Comparison of ENCODE assay signal across 1 cellular context in the genomic region with DNA sequence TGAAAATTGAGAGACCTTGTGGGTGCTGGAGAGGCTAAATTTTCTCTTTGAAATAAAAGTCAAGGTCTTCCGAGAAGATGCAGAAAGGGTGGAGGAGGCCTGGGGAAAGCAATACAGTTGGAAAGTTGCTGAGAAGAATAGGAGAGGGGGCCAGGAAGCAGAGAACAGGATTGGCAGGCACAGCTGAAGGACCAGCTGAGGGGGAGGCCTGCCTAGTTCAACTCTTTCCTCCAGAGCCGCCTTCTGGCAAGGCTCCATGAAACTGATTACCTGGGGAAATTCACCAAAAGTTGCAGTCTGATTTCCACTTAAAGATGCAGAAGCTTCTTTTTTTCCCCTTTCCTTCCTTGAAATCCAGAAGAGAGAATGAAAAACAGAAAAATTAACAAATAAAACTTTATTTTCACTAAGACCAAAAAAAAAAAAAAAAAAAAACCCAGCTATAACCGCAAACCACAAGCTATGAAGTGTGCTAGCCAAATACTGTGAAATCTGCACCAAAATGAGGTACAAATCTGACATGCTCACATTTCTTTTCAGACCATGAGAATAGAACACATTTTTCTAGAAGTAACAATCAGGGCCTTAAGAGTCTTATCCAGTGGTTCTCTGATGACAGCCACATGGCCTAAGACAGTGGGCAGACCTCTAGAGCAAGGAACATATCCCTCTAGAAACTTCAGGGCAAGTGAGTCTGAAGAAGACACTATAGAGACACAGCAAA.
TF ChIP-seq lines count a peak whose summit lies in the region.

No MANE protein-coding gene starts in this region.

TF ChIP-seq in GM12878, 131 proteins besides CTCF, POLR2A, EP300 and RAD21 (continued from another document):
- TF ChIP-seq, protein P1, sequence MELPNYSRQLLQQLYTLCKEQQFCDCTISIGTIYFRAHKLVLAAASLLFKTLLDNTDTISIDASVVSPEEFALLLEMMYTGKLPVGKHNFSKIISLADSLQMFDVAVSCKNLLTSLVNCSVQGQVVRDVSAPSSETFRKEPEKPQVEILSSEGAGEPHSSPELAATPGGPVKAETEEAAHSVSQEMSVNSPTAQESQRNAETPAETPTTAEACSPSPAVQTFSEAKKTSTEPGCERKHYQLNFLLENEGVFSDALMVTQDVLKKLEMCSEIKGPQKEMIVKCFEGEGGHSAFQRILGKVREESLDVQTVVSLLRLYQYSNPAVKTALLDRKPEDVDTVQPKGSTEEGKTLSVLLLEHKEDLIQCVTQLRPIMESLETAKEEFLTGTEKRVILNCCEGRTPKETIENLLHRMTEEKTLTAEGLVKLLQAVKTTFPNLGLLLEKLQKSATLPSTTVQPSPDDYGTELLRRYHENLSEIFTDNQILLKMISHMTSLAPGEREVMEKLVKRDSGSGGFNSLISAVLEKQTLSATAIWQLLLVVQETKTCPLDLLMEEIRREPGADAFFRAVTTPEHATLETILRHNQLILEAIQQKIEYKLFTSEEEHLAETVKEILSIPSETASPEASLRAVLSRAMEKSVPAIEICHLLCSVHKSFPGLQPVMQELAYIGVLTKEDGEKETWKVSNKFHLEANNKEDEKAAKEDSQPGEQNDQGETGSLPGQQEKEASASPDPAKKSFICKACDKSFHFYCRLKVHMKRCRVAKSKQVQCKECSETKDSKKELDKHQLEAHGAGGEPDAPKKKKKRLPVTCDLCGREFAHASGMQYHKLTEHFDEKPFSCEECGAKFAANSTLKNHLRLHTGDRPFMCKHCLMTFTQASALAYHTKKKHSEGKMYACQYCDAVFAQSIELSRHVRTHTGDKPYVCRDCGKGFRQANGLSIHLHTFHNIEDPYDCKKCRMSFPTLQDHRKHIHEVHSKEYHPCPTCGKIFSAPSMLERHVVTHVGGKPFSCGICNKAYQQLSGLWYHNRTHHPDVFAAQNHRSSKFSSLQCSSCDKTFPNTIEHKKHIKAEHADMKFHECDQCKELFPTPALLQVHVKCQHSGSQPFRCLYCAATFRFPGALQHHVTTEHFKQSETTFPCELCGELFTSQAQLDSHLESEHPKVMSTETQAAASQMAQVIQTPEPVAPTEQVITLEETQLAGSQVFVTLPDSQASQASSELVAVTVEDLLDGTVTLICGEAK (IDR thresholded peaks at IDR 0.05; ENCODE audit: borderline replicate concordance): peak; percentile 80
- TF ChIP-seq ZNF384 (IDR thresholded peaks at IDR 0.05; ENCODE audit: borderline replicate concordance, low read depth, low read length) (peak; percentile 80), ZNF24 (IDR thresholded peaks at IDR 0.05) (no peak), RUNX3 (IDR thresholded peaks at IDR 0.05; ENCODE audit: low read length) (peak; percentile 82)
- TF ChIP-seq, protein P2, sequence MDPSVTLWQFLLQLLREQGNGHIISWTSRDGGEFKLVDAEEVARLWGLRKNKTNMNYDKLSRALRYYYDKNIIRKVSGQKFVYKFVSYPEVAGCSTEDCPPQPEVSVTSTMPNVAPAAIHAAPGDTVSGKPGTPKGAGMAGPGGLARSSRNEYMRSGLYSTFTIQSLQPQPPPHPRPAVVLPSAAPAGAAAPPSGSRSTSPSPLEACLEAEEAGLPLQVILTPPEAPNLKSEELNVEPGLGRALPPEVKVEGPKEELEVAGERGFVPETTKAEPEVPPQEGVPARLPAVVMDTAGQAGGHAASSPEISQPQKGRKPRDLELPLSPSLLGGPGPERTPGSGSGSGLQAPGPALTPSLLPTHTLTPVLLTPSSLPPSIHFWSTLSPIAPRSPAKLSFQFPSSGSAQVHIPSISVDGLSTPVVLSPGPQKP (IDR thresholded peaks at IDR 0.05; ENCODE audit: low read depth, low read length): no peak
TF ChIP-seq in GM12878: peak in this region for 3.
